In the genomic region with DNA sequence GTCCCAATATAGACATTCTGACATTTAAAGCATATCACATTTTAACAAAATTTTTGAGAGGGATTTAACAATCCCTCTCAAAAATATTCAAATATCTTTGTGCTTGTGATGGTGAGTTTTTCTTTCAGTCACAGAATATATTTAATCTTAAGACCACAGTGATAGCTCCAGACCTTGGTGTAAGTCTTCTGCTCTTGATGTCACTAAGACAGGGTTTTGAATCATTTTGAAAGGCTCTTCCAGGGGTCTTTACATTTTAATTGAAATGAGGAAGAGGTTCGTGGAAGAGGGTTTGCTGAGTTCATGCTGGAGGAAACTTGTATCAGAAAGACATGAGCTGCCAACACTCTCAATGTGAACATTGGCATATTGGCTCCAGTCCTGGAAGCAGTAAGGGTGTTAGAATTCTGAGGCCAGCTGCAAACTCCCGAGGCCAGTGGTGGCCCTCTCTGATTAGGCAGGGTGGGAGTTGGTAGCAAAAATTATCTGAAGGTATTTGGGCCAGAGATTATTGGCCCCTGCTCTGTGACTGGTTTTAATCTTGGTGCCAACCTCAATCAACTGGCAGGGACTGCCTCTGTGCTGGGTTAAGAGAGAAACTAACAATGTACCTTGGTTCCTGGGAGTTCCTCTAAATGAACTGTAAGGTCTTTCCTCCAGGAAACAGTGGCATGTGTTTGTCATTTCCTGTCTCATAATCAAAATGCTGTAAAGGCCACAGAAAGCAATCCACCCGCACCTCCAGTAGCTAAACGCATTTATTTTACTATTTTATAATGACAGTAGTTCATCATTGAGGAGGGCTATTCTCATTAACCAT, we compare ENCODE assay signal across 14 cellular contexts. TPM values are rescaled to one million over a fixed set of nuclear protein-coding genes. Genes with fewer than 3 reads are reported as not detected.
DNase-seq lines count a peak whose midpoint lies in the region; ATAC-seq lines count a peak whose summit lies in the region.
"Had no signal": no experiment of that assay in that cellular context is flagged by ENCODE, and none has a peak within 500 bp of the region (broad histone marks: within the 10 kb centered on the region; RNA-seq: fewer than 3 reads in every experiment).

No MANE protein-coding gene starts in this region.

- ATAC-seq in activated CD4-positive, CD25-positive, alpha-beta regulatory T cell treated with anti-CD3 and anti-CD28 coated beads, Interleukin-2, amount 50 U/mL, for 24 hours, result peak; percentile 27 to 29
- ATAC-seq in HG03039 (IDR thresholded peaks at IDR 0.05; ENCODE audit: unreplicated experiment), result no peak
- no peak for ATAC-seq in HG02981 (IDR thresholded peaks at IDR 0.05; ENCODE audit: unreplicated experiment)

- peak overlapping the region; percentile 89 for H3K27ac ChIP-seq in KOPT-K1 (ENCODE audit: low read depth, low read length, poor library complexity, severe bottlenecking)
- no peak overlapping the region for H3K27ac ChIP-seq in neuronal stem cell (replicated peaks; ENCODE audit: low read length)
- H3K27ac ChIP-seq: heart right ventricle had no signal

- H2BK12ac ChIP-seq in neuronal stem cell (ENCODE audit: low read length), result no peak overlapping the region

- H3K27me3 ChIP-seq in neuronal stem cell (ENCODE audit: control insufficient read depth in 3 of 3, insufficient read depth in 3 of 3, low read depth in 1 of 3, low read length in 3 of 3), result no peaks in the 10 kb centered on the region
- H3K27me3 ChIP-seq: heart right ventricle had no signal

- no peak overlapping the region for H3K4me2 ChIP-seq in neuronal stem cell (ENCODE audit: insufficient read depth, low read length, poor library complexity, severe bottlenecking)

- H2AK5ac ChIP-seq in neuronal stem cell (ENCODE audit: low read depth, low read length), result no peak overlapping the region

- no peak overlapping the region for H2BK5ac ChIP-seq in neuronal stem cell (ENCODE audit: low read length)

- no peak overlapping the region for H3K4ac ChIP-seq in neuronal stem cell (ENCODE audit: low read length)

- H3K9me3 ChIP-seq in KOPT-K1 (ENCODE audit: insufficient read depth, low read length, poor library complexity, severe bottlenecking) (no peaks in the 10 kb centered on the region), neuronal stem cell (replicated peaks in 1 of 2; ENCODE audit: control insufficient read depth in 2 of 2, insufficient read depth in 1 of 2, low read depth in 1 of 2, low read length in 2 of 2) (no peaks in the 10 kb centered on the region)
- H3K9me3 ChIP-seq: heart right ventricle had no signal

- no peaks in the 10 kb centered on the region for H3K79me1 ChIP-seq in neuronal stem cell (ENCODE audit: low read depth, low read length)

- H3K14ac ChIP-seq in neuronal stem cell (ENCODE audit: low read length), result no peak overlapping the region

- H3K27me3 Mint-ChIP-seq in activated T-helper 1 cell treated with anti-CD3 and anti-CD28 coated beads, Interleukin-12 subunit alpha, Interleukin-12 subunit beta, Interleukin-2, Interleukin-4 antibody, amounts not matched to agents 30 ng/mL and 10 ng/mL and 1 ng/mL, durations not matched to agents 14 hours and 24 hours and 36 hours (ENCODE audit: insufficient read depth), result no peaks in the 10 kb centered on the region

- no peak overlapping the region for H3K9ac ChIP-seq in neuronal stem cell (ENCODE audit: low read depth, low read length, poor library complexity)

- no peak overlapping the region for H2BK120ac ChIP-seq in neuronal stem cell (ENCODE audit: low read depth, low read length)

- peak overlapping the region; percentile 37 for H3K4me3 Mint-ChIP-seq in activated T-helper 1 cell treated with anti-CD3 and anti-CD28 coated beads, Interleukin-12 subunit alpha, Interleukin-12 subunit beta, Interleukin-2, Interleukin-4 antibody, amounts not matched to agents 30 ng/mL and 10 ng/mL and 1 ng/mL, durations not matched to agents 14 hours and 24 hours and 36 hours

- no peak overlapping the region for H3K4me3 ChIP-seq in neuronal stem cell (ENCODE audit: low read length in 2 of 2)
- H3K4me3 ChIP-seq: heart right ventricle had no signal

- H3K18ac ChIP-seq in neuronal stem cell (ENCODE audit: low read length), result no peak overlapping the region

- no peak overlapping the region for H4K8ac ChIP-seq in neuronal stem cell (ENCODE audit: low read depth, low read length)

- H3K4me1 ChIP-seq in neuronal stem cell (ENCODE audit: control insufficient read depth in 2 of 2, insufficient read depth in 1 of 2, low read depth in 1 of 2, low read length in 2 of 2), result no peaks in the 10 kb centered on the region

- DNase-seq in activated CD4-positive, CD25-positive, alpha-beta regulatory T cell treated with anti-CD3 and anti-CD28 coated beads, Interleukin-2, amount 50 U/mL, for 72 hours, result no peak
- DNase-seq in activated T-helper 1 cell treated with anti-CD3 and anti-CD28 coated beads, Interleukin-12 subunit alpha, Interleukin-12 subunit beta, Interleukin-2, Interleukin-4 antibody, amounts not matched to agents 30 ng/mL and 10 ng/mL and 1 ng/mL, durations not matched to agents 14 hours and 24 hours and 36 hours (ENCODE audit: low spot score), result no peak
- no peak for DNase-seq in neuronal stem cell (ENCODE audit: low spot score)
- DNase-seq in NCI-H187 (lab: John Stamatoyannopoulos, UW), result no peak
- DNase-seq: amniotic stem cell, DMS153, heart right ventricle, NCI-H2107 had no signal

- WGBS in neuronal stem cell (ENCODE audit: extremely low coverage in 2 of 2, insufficient read length in 2 of 2, insufficient replicate concordance in 1 of 2), 2 donors, result no CpG with 5 or more reads among the region's 4 CpGs

- H2BK15ac ChIP-seq in neuronal stem cell (ENCODE audit: low read length), result no peak overlapping the region

- no peaks in the 10 kb centered on the region for H3K36me3 ChIP-seq in KOPT-K1 (ENCODE audit: insufficient read depth, low read length)
- H3K36me3 ChIP-seq in neuronal stem cell (replicated peaks in 1 of 2; ENCODE audit: control insufficient read depth in 2 of 2, insufficient read depth in 2 of 2, low read length in 2 of 2), result no peaks in the 10 kb centered on the region
- H3K36me3 ChIP-seq: heart right ventricle had no signal

- H3K9me3 Mint-ChIP-seq in activated T-helper 1 cell treated with anti-CD3 and anti-CD28 coated beads, Interleukin-12 subunit alpha, Interleukin-12 subunit beta, Interleukin-2, Interleukin-4 antibody, amounts not matched to agents 30 ng/mL and 10 ng/mL and 1 ng/mL, durations not matched to agents 14 hours and 24 hours and 36 hours, result no peaks in the 10 kb centered on the region

- H3K27ac Mint-ChIP-seq in activated T-helper 1 cell treated with anti-CD3 and anti-CD28 coated beads, Interleukin-12 subunit alpha, Interleukin-12 subunit beta, Interleukin-2, Interleukin-4 antibody, amounts not matched to agents 30 ng/mL and 10 ng/mL and 1 ng/mL, durations not matched to agents 14 hours and 24 hours and 36 hours, result peak overlapping the region; percentile 34

- no peak overlapping the region for H4K91ac ChIP-seq in neuronal stem cell (ENCODE audit: low read depth, low read length, poor library complexity)

- H3K36me3 Mint-ChIP-seq in activated T-helper 1 cell treated with anti-CD3 and anti-CD28 coated beads, Interleukin-12 subunit alpha, Interleukin-12 subunit beta, Interleukin-2, Interleukin-4 antibody, amounts not matched to agents 30 ng/mL and 10 ng/mL and 1 ng/mL, durations not matched to agents 14 hours and 24 hours and 36 hours (ENCODE audit: low read depth), result peaks cover 1% of the 10 kb centered on the region

- no peak overlapping the region for H3K23ac ChIP-seq in neuronal stem cell (ENCODE audit: low read depth, low read length, poor library complexity)

- H2AFZ ChIP-seq in neuronal stem cell (ENCODE audit: low read length), result peak overlapping the region; percentile 43

- intact Hi-C loops in activated T-helper 1 cell treated with anti-CD3 and anti-CD28 coated beads, Interleukin-12 subunit alpha, Interleukin-12 subunit beta, Interleukin-2, Interleukin-4 antibody, amounts not matched to agents 30 ng/mL and 10 ng/mL and 1 ng/mL, durations not matched to agents 14 hours and 24 hours and 36 hours (cut with micrococcal nuclease), result loop anchor here (5.0 kb wide), 1 partner anchor 881 kb away; no protein-coding TSS in a partner anchor

- H3K4me1 Mint-ChIP-seq in activated T-helper 1 cell treated with anti-CD3 and anti-CD28 coated beads, Interleukin-12 subunit alpha, Interleukin-12 subunit beta, Interleukin-2, Interleukin-4 antibody, amounts not matched to agents 30 ng/mL and 10 ng/mL and 1 ng/mL, durations not matched to agents 14 hours and 24 hours and 36 hours (ENCODE audit: low read depth), result peaks cover 60% of the 10 kb centered on the region

RNA-seq across cellular contexts. Expression of a gene that starts 5.3 kb away (rescaled TPM):
- total RNA-seq in activated T-helper 1 cell treated with anti-CD3 and anti-CD28 coated beads, Interleukin-12 subunit alpha, Interleukin-12 subunit beta, Interleukin-2, Interleukin-4 antibody, amounts not matched to agents 30 ng/mL and 10 ng/mL and 1 ng/mL, durations not matched to agents 14 hours and 24 hours and 36 hours, result not detected in 2 replicates
- polyA plus RNA-seq in neuronal stem cell (2013, experiment 1 of 2), result not detected
- polyA plus RNA-seq in neuronal stem cell (2013, experiment 2 of 2), result not detected
- total RNA-seq: heart right ventricle, HT-29, mononuclear cell had no signal
- polyA plus RNA-seq: heart right ventricle had no signal

RNA-seq across cellular contexts. Expression of a gene that starts 44.0 kb away (rescaled TPM):
- 28.2 and 29.6 TPM in 2 replicates for total RNA-seq in activated T-helper 1 cell treated with anti-CD3 and anti-CD28 coated beads, Interleukin-12 subunit alpha, Interleukin-12 subunit beta, Interleukin-2, Interleukin-4 antibody, amounts not matched to agents 30 ng/mL and 10 ng/mL and 1 ng/mL, durations not matched to agents 14 hours and 24 hours and 36 hours
- polyA plus RNA-seq in neuronal stem cell (2013, experiment 1 of 2), result 47.5 TPM
- polyA plus RNA-seq in neuronal stem cell (2013, experiment 2 of 2), result 50.5 TPM

Comparison
In these comparisons a context has a peak if more than half of its experiments do, and no peak if none do; other contexts are left out.
1. ATAC-seq: peak in activated CD4-positive, CD25-positive, alpha-beta regulatory T cell treated with anti-CD3 and anti-CD28 coated beads, Interleukin-2, amount 50 U/mL, for 24 hours (2 of 2); none in HG03039 (single experiment) and HG02981 (single experiment).